In the genomic region with DNA sequence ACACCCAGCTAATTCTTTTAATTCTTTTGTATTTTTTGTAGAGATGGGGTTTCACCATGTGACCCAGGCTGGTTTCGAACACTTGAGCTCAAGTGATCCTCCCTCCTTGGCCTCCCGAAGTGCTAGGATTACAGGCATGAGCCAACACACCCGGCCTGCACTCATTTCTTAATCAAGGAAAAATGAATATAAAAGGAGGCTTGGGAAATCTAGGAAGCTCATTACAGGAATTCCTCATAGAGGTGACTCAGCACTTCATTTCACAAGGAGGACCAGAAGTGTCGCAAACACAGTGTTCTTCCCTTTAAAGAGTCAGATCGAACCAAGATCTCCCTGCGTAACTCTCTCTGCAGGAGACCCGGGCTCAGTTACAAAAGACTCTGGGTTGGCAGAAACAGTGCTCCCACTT, we compare ENCODE assay signal across 9 cellular contexts. TPM values are rescaled to one million over a fixed set of nuclear protein-coding genes. Genes with fewer than 3 reads are reported as not detected.
DNase-seq lines count a peak whose midpoint lies in the region; ATAC-seq, FAIRE-seq and TF ChIP-seq lines count a peak whose summit lies in the region.
"Had no signal": no experiment of that assay in that cellular context is flagged by ENCODE, and none has a peak within 500 bp of the region (broad histone marks: within the 10 kb centered on the region; RNA-seq: fewer than 3 reads in every experiment).

No MANE protein-coding gene starts in this region.

- FAIRE-seq in GM12892 (lab: Jason Lieb, UNC) (no peak), D721Med (lab: Jason Lieb, UNC) (no peak)

- TF ChIP-seq POLR2A in body of pancreas (IDR thresholded peaks at IDR 0.05): no peak
- no peak for TF ChIP-seq POLR2A in GM12892 (IDR thresholded peaks at IDR 0.05; ENCODE audit: low read depth, low read length)

- H3K4me3 ChIP-seq in body of pancreas (no peak overlapping the region), left lung (no peak overlapping the region)

- TF ChIP-seq CTCF in 22Rv1 (IDR thresholded peaks at IDR 0.05) (no peak), body of pancreas (IDR thresholded peaks at IDR 0.05) (no peak), left lung (IDR thresholded peaks at IDR 0.05) (no peak), D721Med (IDR thresholded peaks at IDR 0.05; ENCODE audit: insufficient read depth, missing control alignments) (no peak)

- peak; percentile 60 for DNase-seq in HS-27A (ENCODE audit: low read depth)
- peak in 2 of 4 donors; percentile 37 to 69 for DNase-seq in body of pancreas
- DNase-seq in left lung: no peak
- DNase-seq in GM12892 (ENCODE audit: insufficient read length): no peak
- no peak for DNase-seq in D721Med (ENCODE audit: insufficient read length, low spot score)
- no peak for DNase-seq in midbrain (lab: John Stamatoyannopoulos, UW)

- H3K9me3 ChIP-seq in body of pancreas (no peaks in the 10 kb centered on the region), left lung (peaks cover 0 to 9% of the 10 kb centered on the region in 2 donors)

- H3K36me3 ChIP-seq in body of pancreas (replicated peaks in 1 of 2; ENCODE audit: insufficient read depth in 1 of 2, low read depth in 2 of 2) (no peaks in the 10 kb centered on the region), left lung (no peaks in the 10 kb centered on the region)

- H3K27me3 ChIP-seq in body of pancreas (no peaks in the 10 kb centered on the region), left lung (no peaks in the 10 kb centered on the region)

- intact Hi-C loops in body of pancreas (cut with DNase I) (no loop called here), left lung (cut with DNase I) (no loop called here)

- H3K27ac ChIP-seq in 22Rv1: 0 out of 2 replicates have a peak overlapping the region, but pooled peaks have one; percentile 12
- no peak overlapping the region for H3K27ac ChIP-seq in body of pancreas
- peak overlapping the region; percentile 61 to 78 for H3K27ac ChIP-seq in left lung
- H3K27ac ChIP-seq: parathyroid adenoma had no signal

- WGBS in body of pancreas, 2 donors: 60 to 82% methylated on average over 7 of the region's 7 CpGs

- H3K4me1 ChIP-seq in body of pancreas (no peaks in the 10 kb centered on the region), left lung (peaks cover 0 to 54% of the 10 kb centered on the region in 2 donors)
- H3K4me1 ChIP-seq: parathyroid adenoma had no signal

- peak; percentile 64 for ATAC-seq in body of pancreas
- peak; percentile 82 for ATAC-seq in left lung
- no peak for ATAC-seq in GM21825 (IDR thresholded peaks at IDR 0.05; ENCODE audit: unreplicated experiment)

RNA-seq across cellular contexts. Expression of a gene that starts 30.3 kb away (rescaled TPM):
- total RNA-seq in body of pancreas: 100 to 1,000 TPM; 330 to 345 TPM
- total RNA-seq in left lung: 100 to 1,000 TPM; 133 to 348 TPM
- polyA plus RNA-seq in GM12892 (2012; ENCODE audit: missing spikeins): 229 TPM

Comparison
In these comparisons a context has a peak if more than half of its experiments do, and no peak if none do; other contexts are left out.
1. H3K27ac ChIP-seq: peak in 22Rv1 (single experiment) and left lung (2 of 2); none in body of pancreas (0 of 4).